ENCODE assay signal across 8 cellular contexts in genomic region chr9:114906922-114907571, GRCh38. TPM values are rescaled to one million over a fixed set of nuclear protein-coding genes. Genes with fewer than 3 reads are reported as not detected.
DNase-seq lines count a peak whose midpoint lies in the region; ATAC-seq and TF ChIP-seq lines count a peak whose summit lies in the region.

No MANE protein-coding gene starts in this region.

- H3K27ac Mint-ChIP-seq in osteocyte (ENCODE audit: unreplicated experiment): no peak overlapping the region

- H3K27me3 ChIP-seq in Karpas-422 (ENCODE audit: low read length): no peaks in the 10 kb centered on the region

- no peak overlapping the region for H3K4me3 Mint-ChIP-seq in osteocyte (ENCODE audit: unreplicated experiment)

- H3K4me1 ChIP-seq in Karpas-422 (ENCODE audit: low read length): peaks cover 94% of the 10 kb centered on the region

- in situ Hi-C loops in SK-MEL-5 (cut with HindIII; ENCODE audit: low pct_unique_long_range_greater_than_20kb, low sequenced_read_pairs): no loop called here

- TF ChIP-seq CTCF in epithelial cell of esophagus (IDR thresholded peaks at IDR 0.05; ENCODE audit: insufficient read depth, low read depth, low read length, missing control alignments): peak; percentile 53
- TF ChIP-seq CTCF in osteocyte (IDR thresholded peaks at IDR 0.05): peak; percentile 85

- H3K4me3 ChIP-seq in Karpas-422 (ENCODE audit: low read length) (no peak overlapping the region), epithelial cell of esophagus (ENCODE audit: low read length) (no peak overlapping the region)

- H3K4me2 ChIP-seq in Karpas-422 (ENCODE audit: low read depth, low read length, poor library complexity, severe bottlenecking): peak overlapping the region; percentile 64

- H3K4me1 Mint-ChIP-seq in osteocyte (ENCODE audit: unreplicated experiment): peaks cover 32% of the 10 kb centered on the region

- no peaks in the 10 kb centered on the region for H3K9me3 ChIP-seq in Karpas-422 (ENCODE audit: low read length)

- H3K9me3 Mint-ChIP-seq in osteocyte (ENCODE audit: unreplicated experiment): no peaks in the 10 kb centered on the region

- peaks cover under 1% of the 10 kb centered on the region for H3K27me3 Mint-ChIP-seq in osteocyte (ENCODE audit: unreplicated experiment)

- no peaks in the 10 kb centered on the region for H4K20me1 ChIP-seq in Karpas-422 (ENCODE audit: insufficient read depth, low read depth, low read length)

- H3K79me2 ChIP-seq in Karpas-422 (ENCODE audit: low read length): no peaks in the 10 kb centered on the region

- peak overlapping the region; percentile 52 for H3K9ac ChIP-seq in Karpas-422 (ENCODE audit: low read length)

- H3K9me2 ChIP-seq in Karpas-422 (replicated peaks; ENCODE audit: insufficient read depth, low read length): no peaks in the 10 kb centered on the region

- DNase-seq in SIG-M5 treated with dmso at 0.1 percent for 504 hours (lab: John Stamatoyannopoulos, UW; ENCODE audit: unreplicated experiment) (peak; percentile 25), SIG-M5 (lab: John Stamatoyannopoulos, UW) (no peak), Karpas-422 (peak; percentile 87), SK-MEL-5 (ENCODE audit: low read depth, low spot score) (peak; percentile 69), epithelial cell of esophagus (ENCODE audit: low read depth) (peak; percentile 44), osteocyte (ENCODE audit: extremely low spot score, unreplicated experiment) (peak; percentile 75), globus pallidus (ENCODE audit: low spot score) (no peak)

- peaks cover 19% of the 10 kb centered on the region for H3K36me3 ChIP-seq in Karpas-422 (ENCODE audit: insufficient read depth, low read length)

- no peak overlapping the region for H2AFZ ChIP-seq in Karpas-422 (ENCODE audit: low read length)

- H3K36me3 Mint-ChIP-seq in osteocyte (ENCODE audit: unreplicated experiment): no peaks in the 10 kb centered on the region

- ATAC-seq in GM21825 (IDR thresholded peaks at IDR 0.05; ENCODE audit: unreplicated experiment): no peak

- peak overlapping the region; percentile 98 for H3K27ac ChIP-seq in Karpas-422 (ENCODE audit: low read length)

RNA-seq across cellular contexts. Expression of gene TNFSF8, which starts 23.3 kb away (rescaled TPM):
- 17.9 and 19.6 TPM in 2 replicates for total RNA-seq in Karpas-422 (2014; rRNA removed; shearing (Covaris generic); ENCODE audit: low replicate concordance)
- not detected in 2 replicates for total RNA-seq in SK-MEL-5 (2014; rRNA removed; shearing (Covaris generic))
- not detected in 2 replicates for polyA plus RNA-seq in SK-MEL-5 (2015; cell fraction: cytosol; rRNA removed)
- 0.41 TPM in 1 of 2 replicates, not detected in the other for polyA plus RNA-seq in SK-MEL-5 (2015; cell fraction: nucleus; rRNA removed)
- not detected in 2 replicates for total RNA-seq in osteocyte

Comparison
In these comparisons a context has a peak if more than half of its experiments do, and no peak if none do; other contexts are left out.
1. DNase-seq: peak in SIG-M5 treated with dmso at 0.1 percent for 504 hours (single experiment), Karpas-422 (single experiment), SK-MEL-5 (single experiment), epithelial cell of esophagus (single experiment) and osteocyte (single experiment); none in SIG-M5 (single experiment) and globus pallidus (single experiment).
2. RNA of gene TNFSF8, which starts 23.3 kb away (total RNA-seq): 17.9 to 19.6 TPM in Karpas-422; not detected in SK-MEL-5 and not detected in osteocyte; every median in the first group is over 10 times any median in the second.